Comparison of ENCODE assay signal across 9 cellular contexts in genomic region chr4:90127706-90128345, GRCh38. TPM values are rescaled to one million over a fixed set of nuclear protein-coding genes. Genes with fewer than 3 reads are reported as not detected.
DNase-seq lines count a peak whose midpoint lies in the region; ATAC-seq and TF ChIP-seq lines count a peak whose summit lies in the region.
"Had no signal": no experiment of that assay in that cellular context is flagged by ENCODE, and none has a peak within 500 bp of the region (broad histone marks: within the 10 kb centered on the region; RNA-seq: fewer than 3 reads in every experiment).

No MANE protein-coding gene starts in this region.

- H3K36me3 Mint-ChIP-seq in endodermal cell (ENCODE audit: low read depth) = no peaks in the 10 kb centered on the region

- H3K4me1 Mint-ChIP-seq in endodermal cell = peaks cover 10% of the 10 kb centered on the region

- peak; percentile 16 for ATAC-seq in HG02610 (IDR thresholded peaks at IDR 0.05; ENCODE audit: unreplicated experiment)

- H3K36me3 ChIP-seq in SJCRH30 = no peaks in the 10 kb centered on the region
- H3K36me3 ChIP-seq in endodermal cell (ENCODE audit: control insufficient read depth, insufficient read depth, low read length) = no peaks in the 10 kb centered on the region
- no peaks in the 10 kb centered on the region for H3K36me3 ChIP-seq in mucosa of stomach (ENCODE audit: control insufficient read depth, insufficient read depth, low read length)
- H3K36me3 ChIP-seq: BLaER1 treated with 17β-estradiol and CSF1 and Interleukin-3, amounts not matched to agents 10 nM and 100 nM had no signal

- H3K27ac Mint-ChIP-seq in endodermal cell = peak overlapping the region; percentile 25

- no peaks in the 10 kb centered on the region for H3K9me3 Mint-ChIP-seq in endodermal cell

- H3K27ac ChIP-seq in SJCRH30 (no peak overlapping the region), endodermal cell (ENCODE audit: low read depth, low read length) (no peak overlapping the region)
- H3K27ac ChIP-seq: BLaER1 treated with 17β-estradiol and CSF1 and Interleukin-3, amounts not matched to agents 10 nM and 100 nM had no signal

- TF ChIP-seq CTCF in endodermal cell (conservative IDR thresholded peaks at IDR 0.05) = no peak

- H3K4me3 ChIP-seq in SJCRH30 (peak overlapping the region; percentile 62), endodermal cell (ENCODE audit: low read length) (peak overlapping the region; percentile 88), mucosa of stomach (ENCODE audit: low read length) (peak overlapping the region; percentile 84)
- H3K4me3 ChIP-seq: BLaER1 treated with 17β-estradiol and CSF1 and Interleukin-3, amounts not matched to agents 10 nM and 100 nM had no signal

- peak overlapping the region; percentile 26 for H3K9ac ChIP-seq in endodermal cell (ENCODE audit: extremely low read depth, low read length, poor library complexity, severe bottlenecking)
- peak overlapping the region; percentile 55 for H3K9ac ChIP-seq in mucosa of stomach (ENCODE audit: low read length)
- H3K9ac ChIP-seq: BLaER1 treated with 17β-estradiol and CSF1 and Interleukin-3, amounts not matched to agents 10 nM and 100 nM had no signal

- H3K4me3 Mint-ChIP-seq in endodermal cell = peak overlapping the region; percentile 75

- peaks cover 43% of the 10 kb centered on the region for H3K27me3 Mint-ChIP-seq in endodermal cell (ENCODE audit: insufficient read depth)

- H3K9me3 ChIP-seq in SJCRH30 (replicated peaks) (no peaks in the 10 kb centered on the region), endodermal cell (ENCODE audit: control insufficient read depth, low read length) (no peaks in the 10 kb centered on the region), mucosa of stomach (ENCODE audit: control insufficient read depth, low read length) (no peaks in the 10 kb centered on the region)

- H3K27me3 ChIP-seq in SJCRH30 (no peaks in the 10 kb centered on the region), endodermal cell (ENCODE audit: control insufficient read depth, insufficient read depth, low read length, poor library complexity, severe bottlenecking) (peaks cover 48% of the 10 kb centered on the region), mucosa of stomach (ENCODE audit: control insufficient read depth, insufficient read depth, low read length) (no peaks in the 10 kb centered on the region)
- H3K27me3 ChIP-seq: BLaER1 treated with 17β-estradiol and CSF1 and Interleukin-3, amounts not matched to agents 10 nM and 100 nM had no signal

- H3K4me1 ChIP-seq in SJCRH30 (0 out of 2 replicates have a peak, but pooled peaks cover 3% of the 10 kb centered on the region), endodermal cell (ENCODE audit: control insufficient read depth, insufficient read depth, low read length) (no peaks in the 10 kb centered on the region), mucosa of stomach (ENCODE audit: control insufficient read depth, insufficient read depth, low read length) (peaks cover 4% of the 10 kb centered on the region)

- WGBS in endodermal cell (ENCODE audit: insufficient coverage in 1 of 2, insufficient read length in 1 of 2), 2 experiments = 0% methylated on average over 18 to 81 of the region's 81 CpGs

- DNase-seq in NCI-H2081 (lab: John Stamatoyannopoulos, UW) (peak; percentile 45 to 52), NCI-H2081 treated with DMSO at 0.1 percent for 48 hours (lab: John Stamatoyannopoulos, UW) (no peak), SJCRH30 (peak in 1 of 2 experiments; percentile 17), endodermal cell (no peak), NCI-H524 treated with DMSO at 0.1 percent for 48 hours (lab: John Stamatoyannopoulos, UW) (no peak), OCI-M2 (lab: John Stamatoyannopoulos, UW; ENCODE audit: unreplicated experiment) (no peak)

RNA-seq across cellular contexts. Expression of gene CCSER1, which starts 0.6 kb away (rescaled TPM):
- total RNA-seq in SJCRH30 (2014; rRNA removed; shearing (Covaris generic)) = 6.6 and 10.1 TPM in 2 replicates
- 1 to 10 TPM; 1.1 to 2.2 TPM for total RNA-seq in endodermal cell
- 1.8 TPM for polyA plus RNA-seq in endodermal cell (2013, experiment 1 of 2)
- polyA plus RNA-seq in endodermal cell (2013, experiment 2 of 2) = 1.0 TPM

Comparison
In these comparisons a context has a peak if more than half of its experiments do, and no peak if none do; other contexts are left out.
1. DNase-seq: peak in NCI-H2081 (2 of 2); none in NCI-H2081 treated with DMSO at 0.1 percent for 48 hours (single experiment), endodermal cell (single experiment), NCI-H524 treated with DMSO at 0.1 percent for 48 hours (single experiment) and OCI-M2 (single experiment).
2. Peak in every context shown above with its lines, with median percentiles within 50 percentile points of each other: H3K4me3 ChIP-seq.